In the genomic region with DNA sequence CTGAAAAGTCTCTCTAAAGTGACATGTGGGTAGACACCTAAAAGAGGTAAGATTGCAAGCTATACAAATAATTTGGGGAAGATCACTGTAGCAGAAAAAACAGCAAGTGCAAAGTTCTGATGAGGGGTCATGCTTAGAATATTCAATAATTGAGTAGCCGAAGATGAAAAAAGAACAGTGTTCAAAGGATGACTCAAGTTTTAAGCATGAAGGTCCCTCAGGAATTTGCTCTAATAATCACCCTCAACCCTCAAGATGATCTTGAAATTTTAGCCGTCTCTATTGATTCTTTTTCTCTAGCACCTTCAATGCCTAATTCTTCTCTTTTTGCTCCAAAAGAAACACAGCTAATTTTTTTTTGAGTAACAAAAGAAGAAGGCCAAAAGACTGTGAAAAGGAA, we compare ENCODE assay signal across 19 cellular contexts.
"Had no signal": no experiment of that assay in that cellular context is flagged by ENCODE, and none has a peak within 500 bp of the region (broad histone marks: within the 10 kb centered on the region; RNA-seq: fewer than 3 reads in every experiment).

No MANE protein-coding gene starts in this region.

- H3K36me3 Mint-ChIP-seq: mesothelial cell of epicardium had no signal

- H3K9me3 ChIP-seq: colonic mucosa, lower lobe of right lung, transverse colon had no signal

- H3K27ac Mint-ChIP-seq: mesothelial cell of epicardium; progenitor cell of endocrine pancreas; T-helper 2 cell treated with Interferon-gamma antibody and Interleukin-4, amounts not matched to agents 5 μg/mL and 100 μg/mL, for 36 hours had no signal

- H3K27me3 Mint-ChIP-seq: progenitor cell of endocrine pancreas had no signal

- H3K36me3 ChIP-seq: colonic mucosa, lower lobe of right lung, transverse colon had no signal

- H3K9me3 Mint-ChIP-seq: mesothelial cell of epicardium; T-helper 2 cell treated with Interferon-gamma antibody and Interleukin-4, amounts not matched to agents 5 μg/mL and 100 μg/mL, for 36 hours had no signal

- H3K4me3 ChIP-seq: colonic mucosa, lower lobe of right lung, smooth muscle cell, transverse colon had no signal

- H3K4me3 Mint-ChIP-seq: mesothelial cell of epicardium; T-helper 2 cell treated with Interferon-gamma antibody and Interleukin-4, amounts not matched to agents 5 μg/mL and 100 μg/mL, for 36 hours had no signal

- ATAC-seq: esophagus mucosa, left colon, lower lobe of right lung, right cardiac atrium had no signal

- DNase-seq: activated CD4-positive, alpha-beta T cell treated with anti-CD3 and anti-CD28 coated beads, Interleukin-2, amount 50 U/mL, for 1 hour; activated naive CD4-positive, alpha-beta T cell; anterior cingulate cortex; colonic mucosa; glutamatergic neuron; left colon; lower lobe of right lung; right cardiac atrium; stimulated activated CD4-positive, alpha-beta T cell treated with anti-CD3 and anti-CD28 coated beads, Interleukin-4, amount 100 ng/mL, for 4 hours; stimulated activated CD8-positive, alpha-beta memory T cell treated with anti-CD3 and anti-CD28 coated beads, Interleukin-4, amount 100 ng/mL, for 48 hours; stimulated activated naive CD4-positive, alpha-beta T cell treated with Interleukin-2 at 50 U/mL for 16 hours; substantia nigra; SW 1271; transverse colon had no signal

- H3K4me1 ChIP-seq: colonic mucosa, lower lobe of right lung, transverse colon had no signal

- H3K27ac ChIP-seq: colonic mucosa, lower lobe of right lung, transverse colon had no signal

- H3K27me3 ChIP-seq: colonic mucosa, transverse colon had no signal
